11 cellular contexts compared by ENCODE assay signal in the genomic region with DNA sequence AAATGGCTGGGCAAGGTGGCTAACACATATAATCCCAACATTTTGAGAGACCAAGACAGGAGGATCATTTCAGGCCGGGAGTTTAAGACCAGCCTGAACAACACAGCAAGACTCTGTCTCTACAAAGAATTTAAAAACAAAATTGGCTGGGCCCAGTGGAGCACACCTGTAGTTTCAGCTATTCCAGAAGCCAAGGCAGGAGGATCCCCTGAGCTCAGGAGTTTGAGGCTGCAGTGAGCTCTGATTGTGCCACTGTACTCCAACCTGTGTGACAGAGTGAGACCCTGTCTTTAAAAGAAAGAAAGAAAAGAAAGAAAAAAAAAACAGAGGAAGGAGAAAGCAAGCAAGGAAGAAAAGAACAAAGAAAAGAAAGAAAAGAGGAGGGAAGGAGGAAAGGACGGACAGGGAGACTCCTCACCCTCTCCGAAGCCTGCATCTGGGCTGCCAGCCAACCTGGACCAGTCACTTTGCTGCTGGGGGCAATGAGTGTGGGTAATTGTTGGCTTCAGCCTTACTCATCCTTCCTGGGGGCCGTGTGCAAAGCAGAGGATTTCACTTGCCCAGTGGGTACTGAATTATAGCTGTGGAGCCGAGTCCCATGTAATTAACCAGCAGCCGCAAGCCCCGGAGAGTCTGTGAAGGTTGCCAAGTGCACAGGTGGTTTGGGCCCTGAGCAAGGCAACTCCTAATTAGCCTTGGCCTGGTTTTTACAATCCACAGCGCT. TPM values are rescaled to one million over a fixed set of nuclear protein-coding genes. Genes with fewer than 3 reads are reported as not detected.
DNase-seq lines count a peak whose midpoint lies in the region; ATAC-seq and TF ChIP-seq lines count a peak whose summit lies in the region.
"Had no signal": no experiment of that assay in that cellular context is flagged by ENCODE, and none has a peak within 500 bp of the region (broad histone marks: within the 10 kb centered on the region; RNA-seq: fewer than 3 reads in every experiment).

No MANE protein-coding gene starts in this region.

- H3K9me3 ChIP-seq in suprapubic skin, result no peaks in the 10 kb centered on the region
- H3K9me3 ChIP-seq: tibial nerve had no signal

- 31% methylated on average over 8 of the region's 8 CpGs for WGBS in suprapubic skin

- no peaks in the 10 kb centered on the region for H3K36me3 ChIP-seq in suprapubic skin
- H3K36me3 ChIP-seq: tibial nerve had no signal

- TF ChIP-seq EP300 in suprapubic skin (IDR thresholded peaks at IDR 0.05), result no peak

- no peak for TF ChIP-seq POLR2A in suprapubic skin (IDR thresholded peaks at IDR 0.05)

- H3K4me1 ChIP-seq in suprapubic skin, result no peaks in the 10 kb centered on the region
- H3K4me1 ChIP-seq: tibial nerve had no signal

- H3K27ac ChIP-seq in layer of hippocampus (ENCODE audit: low read depth, low read length), result peak overlapping the region; percentile 53
- H3K27ac ChIP-seq in suprapubic skin, result no peak overlapping the region
- H3K27ac ChIP-seq: skin epidermis had no signal

- no peak for ATAC-seq in HG03159 (IDR thresholded peaks at IDR 0.05; ENCODE audit: unreplicated experiment)
- no peak for ATAC-seq in GM19035 (IDR thresholded peaks at IDR 0.05; ENCODE audit: unreplicated experiment)

- DNase-seq in D341Med (ENCODE audit: low spot score), result peak; percentile 42
- peak; percentile 100 for DNase-seq in NCI-H1105 treated with DMSO at 0.1 percent for 48 hours (lab: John Stamatoyannopoulos, UW)
- peak; percentile 87 for DNase-seq in astrocyte of the hippocampus (ENCODE audit: low read depth, low spot score)
- no peak for DNase-seq in activated CD4-positive, alpha-beta T cell treated with anti-CD3 and anti-CD28 coated beads for 48 hours
- DNase-seq in suprapubic skin (ENCODE audit: low spot score in 2 of 2), result no peak
- DNase-seq: activated naive CD4-positive, alpha-beta T cell treated with Interleukin-2 at 50 U/mL for 16 hours had no signal

- no peak overlapping the region for H3K4me3 ChIP-seq in suprapubic skin
- H3K4me3 ChIP-seq: skin epidermis, tibial nerve had no signal

- TF ChIP-seq CTCF in suprapubic skin (IDR thresholded peaks at IDR 0.05), result no peak

- H3K27me3 ChIP-seq in layer of hippocampus (ENCODE audit: control insufficient read depth, insufficient read depth, low read length) (no peaks in the 10 kb centered on the region), suprapubic skin (peaks cover 4% of the 10 kb centered on the region)
- H3K27me3 ChIP-seq: tibial nerve had no signal

RNA-seq across cellular contexts. Expression of a gene that starts 6.7 kb away (rescaled TPM):
- total RNA-seq in suprapubic skin, result 1,000 to 10,000 TPM in 1 of 4 donors, 100 to 1,000 TPM in 2, not detected in 1; 113 to 1,552 (median 179) TPM
- total RNA-seq: tibial nerve had no signal

RNA-seq across cellular contexts. Expression of a gene that starts 31.1 kb away (rescaled TPM):
- total RNA-seq in suprapubic skin, result not detected

RNA-seq across cellular contexts. Expression of a gene that starts 38.4 kb away (rescaled TPM):
- 100 to 1,000 TPM in 2 of 4 donors, 10 to 100 TPM in 2; 79.2 to 237 (median 99.2) TPM for total RNA-seq in suprapubic skin

RNA-seq across cellular contexts. Expression of a gene that starts 50.2 kb away (rescaled TPM):
- total RNA-seq in suprapubic skin, result 1,000 to 10,000 TPM in 1 of 4 donors, 100 to 1,000 TPM in 3; 375 to 1,014 (median 463) TPM

Comparison
In these comparisons a context has a peak if more than half of its experiments do, and no peak if none do; other contexts are left out.
1. DNase-seq: peak in D341Med (single experiment), NCI-H1105 treated with DMSO at 0.1 percent for 48 hours (single experiment) and astrocyte of the hippocampus (single experiment); none in activated CD4-positive, alpha-beta T cell treated with anti-CD3 and anti-CD28 coated beads for 48 hours (single experiment) and suprapubic skin (0 of 2).